ENCODE assay signal across 10 cellular contexts in the genomic region with DNA sequence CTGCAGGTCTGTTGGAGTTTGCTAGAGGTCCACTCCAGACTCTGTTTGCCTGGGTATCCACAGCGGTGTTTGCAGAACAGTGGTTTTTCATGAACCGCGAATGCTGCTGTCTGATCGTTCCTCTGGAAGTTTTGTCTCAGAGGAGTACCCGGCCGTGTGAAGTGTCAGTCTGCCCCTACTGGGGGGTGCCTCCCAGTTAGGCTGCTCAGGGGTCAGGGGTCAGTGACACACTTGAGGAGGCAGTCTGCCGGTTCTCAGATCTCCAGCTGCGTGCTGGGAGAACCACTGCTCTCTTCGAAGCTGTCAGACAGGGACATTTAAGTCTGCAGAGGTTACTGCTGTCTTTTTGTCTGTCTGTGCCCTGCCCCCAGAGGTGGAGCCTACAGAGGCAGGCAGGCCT. TPM values are rescaled to one million over a fixed set of nuclear protein-coding genes. Genes with fewer than 3 reads are reported as not detected.
DNase-seq lines count a peak whose midpoint lies in the region; ATAC-seq and TF ChIP-seq lines count a peak whose summit lies in the region.
"Not testable (repeated sequence)": the region's sequence is repeated elsewhere in the genome, so short reads cannot be mapped to it uniquely, and the experiment has no call there.
"Had no signal": no experiment of that assay in that cellular context is flagged by ENCODE, and none has a peak within 500 bp of the region (broad histone marks: within the 10 kb centered on the region; RNA-seq: fewer than 3 reads in every experiment).

No MANE protein-coding gene starts in this region.

- not testable (repeated sequence) for H3K36me3 Mint-ChIP-seq in CD14-positive monocyte; HFFc6 (ENCODE audit: low read depth); T-helper 17 cell (ENCODE audit: low read depth); activated T-helper 1 cell treated with anti-CD3 and anti-CD28 coated beads, Interleukin-12 subunit alpha, Interleukin-12 subunit beta, Interleukin-2, Interleukin-4 antibody, amounts not matched to agents 30 ng/mL and 10 ng/mL and 1 ng/mL, durations not matched to agents 14 hours and 24 hours and 36 hours (ENCODE audit: low read depth); chondrocyte (ENCODE audit: low read depth); stimulated activated naive CD8-positive, alpha-beta T cell treated with anti-CD3 and anti-CD28 coated beads, Interleukin-15, Interleukin-2, amounts not matched to agents 100 ng/mL and 50 ng/mL, for 24 hours (ENCODE audit: low read depth)
- H3K36me3 Mint-ChIP-seq in nephron progenitor cell (ENCODE audit: low read depth): peaks cover 12% of the 10 kb centered on the region

- H3K4me1 Mint-ChIP-seq in CD14-positive monocyte: peaks cover 15% of the 10 kb centered on the region
- H3K4me1 Mint-ChIP-seq in HFFc6 (ENCODE audit: low read depth): peaks cover 13% of the 10 kb centered on the region
- peaks cover 13% of the 10 kb centered on the region for H3K4me1 Mint-ChIP-seq in T-helper 17 cell
- H3K4me1 Mint-ChIP-seq in activated T-helper 1 cell treated with anti-CD3 and anti-CD28 coated beads, Interleukin-12 subunit alpha, Interleukin-12 subunit beta, Interleukin-2, Interleukin-4 antibody, amounts not matched to agents 30 ng/mL and 10 ng/mL and 1 ng/mL, durations not matched to agents 14 hours and 24 hours and 36 hours (ENCODE audit: low read depth): peaks cover 18% of the 10 kb centered on the region
- not testable (repeated sequence) for H3K4me1 Mint-ChIP-seq in chondrocyte (ENCODE audit: low read depth); nephron progenitor cell
- H3K4me1 Mint-ChIP-seq in stimulated activated naive CD8-positive, alpha-beta T cell treated with anti-CD3 and anti-CD28 coated beads, Interleukin-15, Interleukin-2, amounts not matched to agents 100 ng/mL and 50 ng/mL, for 24 hours (ENCODE audit: low read depth): peaks cover 16% of the 10 kb centered on the region

- not testable (repeated sequence) for H3K27ac ChIP-seq in right atrium auricular region

- TF ChIP-seq CTCF in CD14-positive monocyte (IDR thresholded peaks at IDR 0.05); HFFc6 (IDR thresholded peaks at IDR 0.05); chondrocyte (IDR thresholded peaks at IDR 0.05); right atrium auricular region (IDR thresholded peaks at IDR 0.05); nephron progenitor cell (IDR thresholded peaks at IDR 0.05): not testable (repeated sequence)

- not testable (repeated sequence) for H3K36me3 ChIP-seq in right atrium auricular region

- not testable (repeated sequence) for DNase-seq in CD14-positive monocyte (ENCODE audit: low spot score); HFFc6; T-helper 17 cell; activated T-helper 1 cell treated with anti-CD3 and anti-CD28 coated beads, Interleukin-12 subunit alpha, Interleukin-12 subunit beta, Interleukin-2, Interleukin-4 antibody, amounts not matched to agents 30 ng/mL and 10 ng/mL and 1 ng/mL, durations not matched to agents 14 hours and 24 hours and 36 hours (ENCODE audit: low spot score); chondrocyte (ENCODE audit: low spot score); nephron progenitor cell
- DNase-seq in right atrium auricular region (ENCODE audit: low spot score): peak; percentile 23

- intact Hi-C loops in CD14-positive monocyte (cut with micrococcal nuclease); activated T-helper 1 cell treated with anti-CD3 and anti-CD28 coated beads, Interleukin-12 subunit alpha, Interleukin-12 subunit beta, Interleukin-2, Interleukin-4 antibody, amounts not matched to agents 30 ng/mL and 10 ng/mL and 1 ng/mL, durations not matched to agents 14 hours and 24 hours and 36 hours (cut with micrococcal nuclease): not testable (repeated sequence)

- H3K4me3 Mint-ChIP-seq in CD14-positive monocyte (peak overlapping the region; percentile 12 to 87), HFFc6 (peak overlapping the region; percentile 93), T-helper 17 cell (peak overlapping the region; percentile 97), chondrocyte (ENCODE audit: unreplicated experiment) (peak overlapping the region; percentile 85), nephron progenitor cell (peak overlapping the region; percentile 91)
- peak overlapping the region; percentile 93 for H3K4me3 Mint-ChIP-seq in activated T-helper 1 cell treated with anti-CD3 and anti-CD28 coated beads, Interleukin-12 subunit alpha, Interleukin-12 subunit beta, Interleukin-2, Interleukin-4 antibody, amounts not matched to agents 30 ng/mL and 10 ng/mL and 1 ng/mL, durations not matched to agents 14 hours and 24 hours and 36 hours
- H3K4me3 Mint-ChIP-seq in stimulated activated naive CD8-positive, alpha-beta T cell treated with anti-CD3 and anti-CD28 coated beads, Interleukin-15, Interleukin-2, amounts not matched to agents 100 ng/mL and 50 ng/mL, for 24 hours: peak overlapping the region; percentile 26

- not testable (repeated sequence) for H3K9me3 ChIP-seq in T-helper 17 cell (ENCODE audit: control insufficient read depth, low read length, poor library complexity, severe bottlenecking); right atrium auricular region

- H3K4me3 ChIP-seq in right atrium auricular region: peak overlapping the region in 1 of 2 donors; percentile 54

- H3K4me1 ChIP-seq in right atrium auricular region: not testable (repeated sequence)

- not testable (repeated sequence) for H3K9me3 Mint-ChIP-seq in CD14-positive monocyte; HFFc6; activated T-helper 1 cell treated with anti-CD3 and anti-CD28 coated beads, Interleukin-12 subunit alpha, Interleukin-12 subunit beta, Interleukin-2, Interleukin-4 antibody, amounts not matched to agents 30 ng/mL and 10 ng/mL and 1 ng/mL, durations not matched to agents 14 hours and 24 hours and 36 hours; stimulated activated naive CD8-positive, alpha-beta T cell treated with anti-CD3 and anti-CD28 coated beads, Interleukin-15, Interleukin-2, amounts not matched to agents 100 ng/mL and 50 ng/mL, for 24 hours
- peaks cover 10% of the 10 kb centered on the region for H3K9me3 Mint-ChIP-seq in chondrocyte (ENCODE audit: low read depth)
- peaks cover 51% of the 10 kb centered on the region for H3K9me3 Mint-ChIP-seq in nephron progenitor cell

- not testable (repeated sequence) for ATAC-seq in T-helper 17 cell

- not testable (repeated sequence) for H3K27me3 ChIP-seq in right atrium auricular region

- H3K27ac Mint-ChIP-seq in CD14-positive monocyte; HFFc6; activated T-helper 1 cell treated with anti-CD3 and anti-CD28 coated beads, Interleukin-12 subunit alpha, Interleukin-12 subunit beta, Interleukin-2, Interleukin-4 antibody, amounts not matched to agents 30 ng/mL and 10 ng/mL and 1 ng/mL, durations not matched to agents 14 hours and 24 hours and 36 hours; chondrocyte (ENCODE audit: unreplicated experiment); nephron progenitor cell; stimulated activated naive CD8-positive, alpha-beta T cell treated with anti-CD3 and anti-CD28 coated beads, Interleukin-15, Interleukin-2, amounts not matched to agents 100 ng/mL and 50 ng/mL, for 24 hours: not testable (repeated sequence)
- peak overlapping the region; percentile 91 for H3K27ac Mint-ChIP-seq in T-helper 17 cell

- H3K27me3 Mint-ChIP-seq in CD14-positive monocyte (ENCODE audit: low read depth in 3 of 3) (peaks cover 8 to 12% (median 11%) of the 10 kb centered on the region in 3 donors), nephron progenitor cell (ENCODE audit: low read depth, poor library complexity) (peaks cover 18% of the 10 kb centered on the region)
- not testable (repeated sequence) for H3K27me3 Mint-ChIP-seq in HFFc6 (ENCODE audit: insufficient read depth); T-helper 17 cell; chondrocyte (ENCODE audit: low read depth); stimulated activated naive CD8-positive, alpha-beta T cell treated with anti-CD3 and anti-CD28 coated beads, Interleukin-15, Interleukin-2, amounts not matched to agents 100 ng/mL and 50 ng/mL, for 24 hours
- peaks cover 16% of the 10 kb centered on the region for H3K27me3 Mint-ChIP-seq in activated T-helper 1 cell treated with anti-CD3 and anti-CD28 coated beads, Interleukin-12 subunit alpha, Interleukin-12 subunit beta, Interleukin-2, Interleukin-4 antibody, amounts not matched to agents 30 ng/mL and 10 ng/mL and 1 ng/mL, durations not matched to agents 14 hours and 24 hours and 36 hours (ENCODE audit: insufficient read depth)

RNA-seq across cellular contexts. Expression of a gene that starts 18.4 kb away (rescaled TPM):
- polyA plus RNA-seq in CD14-positive monocyte: not detected
- not detected for total RNA-seq in HFFc6 (2021; fragmentation: NEBNext Ultra II Directional; extraction: Animal tissue kit (Norgen Biotek cat#: 25700))
- total RNA-seq in T-helper 17 cell (not detected), chondrocyte (0.45 to 0.74 TPM (median 0.63 TPM) in 3 replicates), right atrium auricular region (under 1 TPM in 1 of 2 donors, not detected in 1; 0.39 TPM)
- total RNA-seq in activated T-helper 1 cell treated with anti-CD3 and anti-CD28 coated beads, Interleukin-12 subunit alpha, Interleukin-12 subunit beta, Interleukin-2, Interleukin-4 antibody, amounts not matched to agents 30 ng/mL and 10 ng/mL and 1 ng/mL, durations not matched to agents 14 hours and 24 hours and 36 hours: not detected in 2 replicates
- total RNA-seq: temporal lobe had no signal
- polyA plus RNA-seq: cardiac muscle cell had no signal

RNA-seq across cellular contexts. Expression of a gene that starts 27.0 kb away (rescaled TPM):
- 10 to 100 TPM in 1 of 2 donors, 1 to 10 TPM in 1; 8.8 to 11.7 TPM for polyA plus RNA-seq in CD14-positive monocyte
- total RNA-seq in HFFc6 (2021; fragmentation: NEBNext Ultra II Directional; extraction: Animal tissue kit (Norgen Biotek cat#: 25700)): 10 to 100 TPM; 14.8 to 18.9 (median 17.4) TPM
- total RNA-seq in T-helper 17 cell (10 to 100 TPM; 41.6 to 43.9 TPM), chondrocyte (29.8 to 32.1 TPM (median 30.3 TPM) in 3 replicates), right atrium auricular region (1 to 10 TPM; 4.3 to 9.9 TPM)
- 30.7 and 41.3 TPM in 2 replicates for total RNA-seq in activated T-helper 1 cell treated with anti-CD3 and anti-CD28 coated beads, Interleukin-12 subunit alpha, Interleukin-12 subunit beta, Interleukin-2, Interleukin-4 antibody, amounts not matched to agents 30 ng/mL and 10 ng/mL and 1 ng/mL, durations not matched to agents 14 hours and 24 hours and 36 hours

Comparison
In these comparisons a context has a peak if more than half of its experiments do, and no peak if none do; other contexts are left out.
1. H3K4me3 Mint-ChIP-seq: peak in every context shown above with its lines; median percentile 97 in T-helper 17 cell; 93 in HFFc6; 93 in activated T-helper 1 cell treated with anti-CD3 and anti-CD28 coated beads, Interleukin-12 subunit alpha, Interleukin-12 subunit beta, Interleukin-2, Interleukin-4 antibody, amounts not matched to agents 30 ng/mL and 10 ng/mL and 1 ng/mL, durations not matched to agents 14 hours and 24 hours and 36 hours; 91 in nephron progenitor cell; 85 in chondrocyte; 50 in CD14-positive monocyte; 26 in stimulated activated naive CD8-positive, alpha-beta T cell treated with anti-CD3 and anti-CD28 coated beads, Interleukin-15, Interleukin-2, amounts not matched to agents 100 ng/mL and 50 ng/mL, for 24 hours.